Comparison of ENCODE assay signal across 8 cellular contexts in genomic region chr1:9588551-9589143, GRCh38. TPM values are rescaled to one million over a fixed set of nuclear protein-coding genes. Genes with fewer than 3 reads are reported as not detected.
A peak's percentile ranks its signal among the peaks of the same experiment; 100 is the strongest.
DNase-seq lines count a peak whose midpoint lies in the region; ATAC-seq and TF ChIP-seq lines count a peak whose summit lies in the region.

TSS of gene TMEM201 (plus strand) at chr1:9588911. CDS start at chr1:9588931, 20 bp downstream.

- POLR2A ChIA-PET in CD8-positive, alpha-beta T cell (lab: Charles Lee): no interaction called here

- H3K27me3 ChIP-seq in CD8-positive, alpha-beta T cell (ENCODE audit: insufficient read depth, low read length): no peaks in the 10 kb centered on the region
- no peaks in the 10 kb centered on the region for H3K27me3 ChIP-seq in HL-60 (ENCODE audit: insufficient read depth, poor library complexity, severe bottlenecking)

- peak within 1 kb of the TSS; percentile 21 for H3K27ac ChIP-seq in CD8-positive, alpha-beta T cell (ENCODE audit: low read depth, low read length)
- peak within 1 kb of the TSS; percentile 56 for H3K27ac ChIP-seq in HL-60 (replicated peaks)

- no peaks in the 10 kb centered on the region for H3K9me3 Mint-ChIP-seq in CD8-positive, alpha-beta T cell
- no peaks in the 10 kb centered on the region for H3K9me3 Mint-ChIP-seq in activated CD8-positive, alpha-beta memory T cell treated with anti-CD3 and anti-CD28 coated beads, Interleukin-2, amount 10 ng/mL, durations not matched to agents 7 days and 5 days (ENCODE audit: low read depth)

- H3K36me3 ChIP-seq in CD8-positive, alpha-beta T cell (ENCODE audit: insufficient read depth, low read length): no peaks in the 10 kb centered on the region

- H3K4me3 ChIP-seq in CD8-positive, alpha-beta T cell (ENCODE audit: low read depth, low read length): peak within 1 kb of the TSS; percentile 53
- peak within 1 kb of the TSS; percentile 73 for H3K4me3 ChIP-seq in HL-60 (replicated peaks; ENCODE audit: insufficient read depth, low read length)

- H3K4me3 Mint-ChIP-seq in CD8-positive, alpha-beta T cell: peak within 1 kb of the TSS; percentile 88
- H3K4me3 Mint-ChIP-seq in activated CD8-positive, alpha-beta memory T cell treated with anti-CD3 and anti-CD28 coated beads, Interleukin-2, amount 10 ng/mL, durations not matched to agents 7 days and 5 days: peak within 1 kb of the TSS; percentile 79

- H3K9me3 ChIP-seq in CD8-positive, alpha-beta T cell (ENCODE audit: low read length): no peaks in the 10 kb centered on the region

- H3K4me1 ChIP-seq in CD8-positive, alpha-beta T cell (ENCODE audit: insufficient read depth, low read length): peaks cover 22% of the 10 kb centered on the region

- ATAC-seq in CD8-positive, alpha-beta T cell: peak; percentile 94
- peak; percentile 70 for ATAC-seq in GM19455 (IDR thresholded peaks at IDR 0.05; ENCODE audit: unreplicated experiment)
- peak; percentile 95 for ATAC-seq in activated CD8-positive, alpha-beta memory T cell treated with anti-CD3 and anti-CD28 coated beads, Interleukin-2, amount 10 ng/mL, durations not matched to agents 7 days and 5 days

- H3K36me3 Mint-ChIP-seq in CD8-positive, alpha-beta T cell: peaks cover 3% of the 10 kb centered on the region
- H3K36me3 Mint-ChIP-seq in activated CD8-positive, alpha-beta memory T cell treated with anti-CD3 and anti-CD28 coated beads, Interleukin-2, amount 10 ng/mL, durations not matched to agents 7 days and 5 days: no peaks in the 10 kb centered on the region

- TF ChIP-seq CTCF in CD8-positive, alpha-beta T cell (IDR thresholded peaks at IDR 0.05): peak; percentile 77
- peak; percentile 58 for TF ChIP-seq CTCF in HL-60 (IDR thresholded peaks at IDR 0.05; ENCODE audit: insufficient read depth, low read length)

- intact Hi-C loops in CD8-positive, alpha-beta T cell (cut with DNase I, micrococcal nuclease): loop anchor here (1.0 to 10.0 kb wide), 14 partner anchors 38 to 1109 kb away; partner anchors contain the start of genes SLC25A33 (in 2 of the 2), H6PD (in 1 of the 2), SPSB1 (in 1 of the 2) and UBE4B (in 1 of the 2)

- H3K27me3 Mint-ChIP-seq in CD8-positive, alpha-beta T cell (ENCODE audit: low read depth): no peaks in the 10 kb centered on the region
- no peaks in the 10 kb centered on the region for H3K27me3 Mint-ChIP-seq in activated CD8-positive, alpha-beta memory T cell treated with anti-CD3 and anti-CD28 coated beads, Interleukin-2, amount 10 ng/mL, durations not matched to agents 7 days and 5 days

- CTCF ChIA-PET in CD8-positive, alpha-beta T cell (lab: Charles Lee): interaction anchor here (0.7 to 1.1 kb wide), 5 partner anchors 9 to 358 kb away, joined by 3 to 4 read pairs (median 3); no protein-coding TSS in a partner anchor
- CTCF ChIA-PET in activated CD8-positive, alpha-beta memory T cell treated with anti-CD3 and anti-CD28 coated beads, Interleukin-2, amount 10 ng/mL, durations not matched to agents 7 days and 5 days (lab: Charles Lee): interaction anchor here (0.7 to 1.6 kb wide), 8 partner anchors 10 to 345 kb away, joined by 3 to 5 read pairs (median 4); partner anchors contain the start of gene SLC25A33

- in situ Hi-C loops in endometrial microvascular endothelial cells (cut with HindIII; ENCODE audit: inconsistent ontology term, low pct_unique_long_range_greater_than_20kb, low sequenced_read_pairs): no loop called here

- H3K27ac Mint-ChIP-seq in CD8-positive, alpha-beta T cell: peak within 1 kb of the TSS; percentile 74
- peak within 1 kb of the TSS; percentile 66 for H3K27ac Mint-ChIP-seq in activated CD8-positive, alpha-beta memory T cell treated with anti-CD3 and anti-CD28 coated beads, Interleukin-2, amount 10 ng/mL, durations not matched to agents 7 days and 5 days

- peak; percentile 87 to 97 (median 93) for DNase-seq in CD8-positive, alpha-beta T cell
- DNase-seq in HL-60 (ENCODE audit: low read depth in 1 of 2, low spot score in 1 of 2) (peak; percentile 82 to 89), NOMO-1 treated with DMSO at 0.1 percent for 48 hours (lab: John Stamatoyannopoulos, UW; ENCODE audit: unreplicated experiment) (peak; percentile 86), midbrain (lab: John Stamatoyannopoulos, UW) (peak; percentile 94)
- peak; percentile 94 for DNase-seq in activated CD8-positive, alpha-beta memory T cell treated with anti-CD3 and anti-CD28 coated beads, Interleukin-2, amount 10 ng/mL, durations not matched to agents 7 days and 5 days
- peak; percentile 91 to 92 for DNase-seq in stimulated activated CD8-positive, alpha-beta memory T cell treated with anti-CD3 and anti-CD28 coated beads, Interleukin-15, amount 100 ng/mL, for 48 hours (ENCODE audit: low read depth in 2 of 2)

- peaks cover 24% of the 10 kb centered on the region for H3K4me1 Mint-ChIP-seq in CD8-positive, alpha-beta T cell (ENCODE audit: low read depth)
- H3K4me1 Mint-ChIP-seq in activated CD8-positive, alpha-beta memory T cell treated with anti-CD3 and anti-CD28 coated beads, Interleukin-2, amount 10 ng/mL, durations not matched to agents 7 days and 5 days: peaks cover 32% of the 10 kb centered on the region

RNA-seq across cellular contexts. Expression of gene TMEM201, which starts in this region (rescaled TPM):
- 10 to 100 TPM; 10.7 to 11.5 TPM for total RNA-seq in CD8-positive, alpha-beta T cell
- 10 to 100 TPM; 20.0 to 26.9 TPM for total RNA-seq in activated CD8-positive, alpha-beta memory T cell treated with anti-CD3 and anti-CD28 coated beads, Interleukin-2, amount 10 ng/mL, durations not matched to agents 7 days and 5 days
- total RNA-seq in endometrial microvascular endothelial cells (ENCODE audit: inconsistent ontology term): 19.0 TPM

Comparison
In these comparisons a context has a peak if more than half of its experiments do, and no peak if none do; other contexts are left out.
1. Peak in every context shown above with its lines: DNase-seq, ATAC-seq, H3K4me3 ChIP-seq and H3K27ac ChIP-seq.